Comparison of ENCODE assay signal across 13 cellular contexts in the genomic region with DNA sequence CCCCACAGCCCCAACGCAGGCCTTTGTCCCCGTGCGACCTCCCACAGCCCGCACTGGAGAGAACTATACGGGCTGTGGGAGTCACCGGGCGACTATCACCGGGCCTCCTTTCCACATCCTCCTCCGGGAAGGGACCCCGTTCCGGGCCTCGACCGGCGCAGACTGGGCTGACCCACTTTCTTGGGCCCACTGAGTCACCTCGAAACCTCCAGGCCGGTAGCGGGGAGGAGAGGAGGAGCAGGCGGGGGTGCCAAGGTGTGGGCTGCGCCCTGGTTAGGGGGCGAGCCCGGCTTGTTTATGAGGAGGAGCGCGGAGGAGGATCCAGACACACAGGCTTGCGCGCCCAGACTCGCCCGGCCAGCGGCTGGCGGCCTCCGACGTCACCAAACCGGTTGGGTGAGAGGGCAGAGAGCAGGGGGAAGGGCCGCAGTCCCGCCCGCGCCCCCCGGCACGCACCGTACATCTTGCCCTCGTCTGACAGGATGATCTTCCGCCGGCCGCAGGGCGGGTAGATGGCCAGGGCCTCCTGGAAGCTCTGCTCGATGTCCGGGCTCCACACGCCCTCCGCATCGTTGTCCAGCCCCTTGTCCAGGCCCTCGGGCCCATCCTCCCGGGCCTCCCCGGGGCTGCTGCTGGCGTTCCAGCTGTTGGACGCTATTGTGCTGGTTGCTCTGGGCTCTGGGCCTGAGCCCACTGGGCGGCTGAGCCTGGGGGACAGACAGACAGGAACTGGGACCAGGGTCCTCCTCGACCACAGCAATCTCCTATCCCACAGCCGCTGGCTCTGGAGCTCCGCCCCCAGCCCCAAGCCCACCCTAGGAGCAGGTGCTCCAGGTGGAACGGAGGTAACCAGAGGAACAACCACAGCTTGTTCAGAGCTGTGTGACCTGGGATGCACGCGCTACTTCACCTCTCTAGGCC. TPM values are rescaled to one million over a fixed set of nuclear protein-coding genes. Genes with fewer than 3 reads are reported as not detected.
DNase-seq lines count a peak whose midpoint lies in the region; ATAC-seq, FAIRE-seq and TF ChIP-seq lines count a peak whose summit lies in the region.
"Had no signal": no experiment of that assay in that cellular context is flagged by ENCODE, and none has a peak within 500 bp of the region (broad histone marks: within the 10 kb centered on the region; RNA-seq: fewer than 3 reads in every experiment).

No MANE protein-coding gene starts in this region.

- no peak overlapping the region for H3K4me2 ChIP-seq in osteoblast (ENCODE audit: insufficient read depth, low read length)

- H4K20me1 ChIP-seq in osteoblast (ENCODE audit: insufficient read depth, low read length): peaks cover 15% of the 10 kb centered on the region

- H3K27me3 ChIP-seq in CD8-positive, alpha-beta memory T cell (ENCODE audit: insufficient read depth, low read length, poor library complexity, severe bottlenecking): no peaks in the 10 kb centered on the region
- H3K27me3 ChIP-seq in Peyer's patch (no peaks in the 10 kb centered on the region), cardiac muscle cell (no peaks in the 10 kb centered on the region), osteoblast (ENCODE audit: insufficient read depth, low read length) (no peaks in the 10 kb centered on the region)

- no peaks in the 10 kb centered on the region for H3K36me3 ChIP-seq in CD8-positive, alpha-beta memory T cell (ENCODE audit: insufficient read depth, low read length)
- H3K36me3 ChIP-seq in Peyer's patch (peaks cover 0 to 34% (median 0%) of the 10 kb centered on the region in 3 donors), cardiac muscle cell (no peaks in the 10 kb centered on the region), osteoblast (ENCODE audit: insufficient read depth, low read length) (peaks cover 12% of the 10 kb centered on the region)

- no peak for TF ChIP-seq CTCF in Peyer's patch (IDR thresholded peaks at IDR 0.05)
- TF ChIP-seq CTCF in cardiac muscle cell (IDR thresholded peaks at IDR 0.05; ENCODE audit: low read depth, low read length): no peak
- TF ChIP-seq CTCF in osteoblast (IDR thresholded peaks at IDR 0.05; ENCODE audit: extremely low read depth, low read depth, low read length): no peak

- POLR2A ChIA-PET in CD8-positive, alpha-beta memory T cell (lab: Charles Lee): no interaction called here

- no peak for ATAC-seq in GM19023 (IDR thresholded peaks at IDR 0.05; ENCODE audit: unreplicated experiment)

- peaks cover 0 to 13% (median 5%) of the 10 kb centered on the region in 3 donors for H3K4me1 Mint-ChIP-seq in CD8-positive, alpha-beta memory T cell
- peaks cover 4% of the 10 kb centered on the region for H3K4me1 Mint-ChIP-seq in activated naive CD8-positive, alpha-beta T cell treated with anti-CD3 and anti-CD28 coated beads for 36 hours

- peak in 1 of 5 donors; percentile 45 for DNase-seq in CD8-positive, alpha-beta memory T cell
- DNase-seq in Peyer's patch: peak in 2 of 3 donors; percentile 84 to 91
- DNase-seq in cardiac muscle cell (ENCODE audit: low read depth in 1 of 2, low spot score in 1 of 2): peak in 1 of 2 donors; percentile 81
- DNase-seq in osteoblast (ENCODE audit: insufficient read length, low spot score, missing footprints): no peak
- no peak for DNase-seq in NCI-H1092 treated with DMSO at 0.1 percent for 48 hours (lab: John Stamatoyannopoulos, UW)
- no peak for DNase-seq in RCC 7860 (ENCODE audit: low spot score)
- DNase-seq in activated naive CD8-positive, alpha-beta T cell treated with anti-CD3 and anti-CD28 coated beads for 36 hours: no peak
- DNase-seq: SIG-M5; stimulated activated CD8-positive, alpha-beta memory T cell treated with anti-CD3 and anti-CD28 coated beads, Interleukin-4, amount 100 ng/mL, for 48 hours had no signal

- H3K36me3 Mint-ChIP-seq in CD8-positive, alpha-beta memory T cell: no peaks in the 10 kb centered on the region
- no peaks in the 10 kb centered on the region for H3K36me3 Mint-ChIP-seq in activated naive CD8-positive, alpha-beta T cell treated with anti-CD3 and anti-CD28 coated beads for 36 hours
- H3K36me3 Mint-ChIP-seq: activated naive CD8-positive, alpha-beta T cell; memory B cell had no signal

- H2AFZ ChIP-seq in osteoblast (ENCODE audit: low read length): no peak overlapping the region

- H3K27me3 Mint-ChIP-seq in CD8-positive, alpha-beta memory T cell: no peaks in the 10 kb centered on the region
- H3K27me3 Mint-ChIP-seq in activated naive CD8-positive, alpha-beta T cell treated with anti-CD3 and anti-CD28 coated beads for 36 hours: peaks cover 2% of the 10 kb centered on the region
- H3K27me3 Mint-ChIP-seq: activated naive CD8-positive, alpha-beta T cell had no signal

- H3K27ac ChIP-seq in CD8-positive, alpha-beta memory T cell (ENCODE audit: low read depth, low read length): peak overlapping the region; percentile 38
- H3K27ac ChIP-seq in Peyer's patch (peak overlapping the region; percentile 50 to 84 (median 78)), cardiac muscle cell (peak overlapping the region; percentile 87), osteoblast (ENCODE audit: low read depth, low read length) (peak overlapping the region; percentile 63)

- CTCF ChIA-PET in CD8-positive, alpha-beta memory T cell (lab: Charles Lee): interaction anchor here (1.4 kb wide), 1 partner anchor 37 kb away, joined by 3 read pairs; no protein-coding TSS in a partner anchor

- no peaks in the 10 kb centered on the region for H3K9me3 Mint-ChIP-seq in CD8-positive, alpha-beta memory T cell
- no peaks in the 10 kb centered on the region for H3K9me3 Mint-ChIP-seq in activated naive CD8-positive, alpha-beta T cell treated with anti-CD3 and anti-CD28 coated beads for 36 hours
- H3K9me3 Mint-ChIP-seq: memory B cell had no signal

- H3K4me3 ChIP-seq in CD8-positive, alpha-beta memory T cell (ENCODE audit: low read length): no peak overlapping the region
- H3K4me3 ChIP-seq in Peyer's patch (peak overlapping the region in 2 of 4 donors; percentile 22 to 29), cardiac muscle cell (no peak overlapping the region), osteoblast (ENCODE audit: insufficient read depth, low read length) (no peak overlapping the region)

- no peaks in the 10 kb centered on the region for H3K9me3 ChIP-seq in CD8-positive, alpha-beta memory T cell (ENCODE audit: low read length)
- H3K9me3 ChIP-seq in Peyer's patch (no peaks in the 10 kb centered on the region), cardiac muscle cell (ENCODE audit: low read depth) (no peaks in the 10 kb centered on the region), osteoblast (ENCODE audit: low read depth, low read length) (no peaks in the 10 kb centered on the region)

- no peak overlapping the region for H3K27ac Mint-ChIP-seq in CD8-positive, alpha-beta memory T cell
- no peak overlapping the region for H3K27ac Mint-ChIP-seq in activated naive CD8-positive, alpha-beta T cell treated with anti-CD3 and anti-CD28 coated beads for 36 hours
- H3K27ac Mint-ChIP-seq: activated naive CD8-positive, alpha-beta T cell; memory B cell had no signal

- no peak overlapping the region for H3K4me3 Mint-ChIP-seq in CD8-positive, alpha-beta memory T cell
- H3K4me3 Mint-ChIP-seq in activated naive CD8-positive, alpha-beta T cell treated with anti-CD3 and anti-CD28 coated beads for 36 hours: no peak overlapping the region
- H3K4me3 Mint-ChIP-seq: activated naive CD8-positive, alpha-beta T cell; memory B cell had no signal

- no peak for FAIRE-seq in RCC 7860 (lab: Jason Lieb, UNC)
- FAIRE-seq: GM19239 had no signal

- H3K79me2 ChIP-seq in osteoblast (ENCODE audit: insufficient read depth, low read length): peaks cover 63% of the 10 kb centered on the region

- no peaks in the 10 kb centered on the region for H3K4me1 ChIP-seq in CD8-positive, alpha-beta memory T cell (ENCODE audit: insufficient read depth, low read length)
- peaks cover 0 to 49% (median 2%) of the 10 kb centered on the region in 4 donors for H3K4me1 ChIP-seq in Peyer's patch
- H3K4me1 ChIP-seq in cardiac muscle cell (ENCODE audit: low read depth): peaks cover 54% of the 10 kb centered on the region
- H3K4me1 ChIP-seq in osteoblast (ENCODE audit: insufficient read depth, low read length): peaks cover 34% of the 10 kb centered on the region

- TF ChIP-seq POLR2A in Peyer's patch (IDR thresholded peaks at IDR 0.05): peak in 1 of 2 donors; percentile 60

RNA-seq across cellular contexts. Expression of a gene that starts 10.6 kb away (rescaled TPM):
- total RNA-seq in CD8-positive, alpha-beta memory T cell: under 1 TPM; 0.53 to 0.90 TPM
- 0.25 TPM for polyA plus RNA-seq in CD8-positive, alpha-beta memory T cell
- total RNA-seq in Peyer's patch (10 to 100 TPM; 10.7 to 32.9 (median 27.4) TPM), cardiac muscle cell (65.2 and 98.6 TPM in 2 replicates), osteoblast (10.9 and 11.2 TPM in 2 replicates)
- polyA plus RNA-seq in cardiac muscle cell: 64.0 and 78.3 TPM in 2 replicates
- under 1 TPM; 0.60 to 0.66 TPM for total RNA-seq in activated naive CD8-positive, alpha-beta T cell treated with anti-CD3 and anti-CD28 coated beads for 36 hours

RNA-seq across cellular contexts. Expression of a gene that starts 18.1 kb away (rescaled TPM):
- total RNA-seq in CD8-positive, alpha-beta memory T cell: 1,000 to 10,000 TPM; 1,737 to 1,739 TPM
- 970 TPM for polyA plus RNA-seq in CD8-positive, alpha-beta memory T cell
- 1,000 to 10,000 TPM in 1 of 4 donors, 100 to 1,000 TPM in 3; 347 to 1,065 (median 530) TPM for total RNA-seq in Peyer's patch
- 1,095 and 1,320 TPM in 2 replicates for total RNA-seq in cardiac muscle cell
- 390 and 521 TPM in 2 replicates for polyA plus RNA-seq in cardiac muscle cell
- total RNA-seq in osteoblast: 1,373 and 1,488 TPM in 2 replicates
- total RNA-seq in activated naive CD8-positive, alpha-beta T cell treated with anti-CD3 and anti-CD28 coated beads for 36 hours: 1,000 to 10,000 TPM; 2,227 to 2,291 TPM

RNA-seq across cellular contexts. Expression of a gene that starts 26.4 kb away (rescaled TPM):
- total RNA-seq in CD8-positive, alpha-beta memory T cell: not detected
- polyA plus RNA-seq in CD8-positive, alpha-beta memory T cell: not detected
- total RNA-seq in Peyer's patch: not detected
- total RNA-seq in cardiac muscle cell: 4.8 and 5.2 TPM in 2 replicates
- 0.92 and 5.9 TPM in 2 replicates for polyA plus RNA-seq in cardiac muscle cell
- total RNA-seq in osteoblast: not detected in 2 replicates
- total RNA-seq in activated naive CD8-positive, alpha-beta T cell treated with anti-CD3 and anti-CD28 coated beads for 36 hours: not detected

RNA-seq across cellular contexts. Expression of a gene that starts 34.1 kb away (rescaled TPM):
- 10 to 100 TPM; 23.6 to 27.5 TPM for total RNA-seq in CD8-positive, alpha-beta memory T cell
- 6.5 TPM for polyA plus RNA-seq in CD8-positive, alpha-beta memory T cell
- total RNA-seq in Peyer's patch (1 to 10 TPM; 1.8 to 7.4 (median 4.2) TPM), cardiac muscle cell (23.8 and 28.1 TPM in 2 replicates), osteoblast (13.8 and 16.6 TPM in 2 replicates)
- 19.4 and 21.3 TPM in 2 replicates for polyA plus RNA-seq in cardiac muscle cell
- total RNA-seq in activated naive CD8-positive, alpha-beta T cell treated with anti-CD3 and anti-CD28 coated beads for 36 hours: 10 to 100 TPM; 18.6 to 19.1 TPM

Comparison
In these comparisons a context has a peak if more than half of its experiments do, and no peak if none do; other contexts are left out.
1. DNase-seq: peak in Peyer's patch (2 of 3); none in osteoblast (single experiment), NCI-H1092 treated with DMSO at 0.1 percent for 48 hours (single experiment), RCC 7860 (single experiment) and activated naive CD8-positive, alpha-beta T cell treated with anti-CD3 and anti-CD28 coated beads for 36 hours (single experiment).
2. Peak in every context shown above with its lines, with median percentiles within 50 percentile points of each other: H3K27ac ChIP-seq.